ENCODE assay signal across 2 cellular contexts in genomic region chr19:10908380-10908960, GRCh38.
A peak's percentile ranks its signal among the peaks of the same experiment; 100 is the strongest.
TF ChIP-seq lines count a peak whose summit lies in the region.

No MANE protein-coding gene starts in this region.

TF ChIP-seq in HepG2, 621 proteins besides CTCF, POLR2A, EP300 and RAD21:
- TF ChIP-seq KMT2A (CRISPR knock-in tag; IDR thresholded peaks at IDR 0.05) (no peak), ZNF629 (CRISPR knock-in tag; conservative IDR thresholded peaks at IDR 0.05) (peak; percentile 95), ZNF44 (CRISPR knock-in tag; IDR thresholded peaks at IDR 0.05) (no peak), TOE1 (CRISPR knock-in tag; IDR thresholded peaks at IDR 0.05) (no peak), ZNF768 (CRISPR knock-in tag; IDR thresholded peaks at IDR 0.05) (peak; percentile 95), KDM1A (CRISPR knock-in tag; IDR thresholded peaks at IDR 0.05) (0 out of 2 replicates have a peak, but pooled peaks have one; percentile 38), CHD4 (IDR thresholded peaks at IDR 0.05; ENCODE audit: borderline replicate concordance, low read length) (peak; percentile 80; the same call in 1 of the 2 replicates), ZMYM3 (CRISPR knock-in tag; IDR thresholded peaks at IDR 0.05) (peak; percentile 70; the same call in 1 of the 2 replicates)

TF ChIP-seq in K562, 482 proteins besides CTCF, POLR2A, EP300 and RAD21 (continues in another document):
- TF ChIP-seq NFIX (CRISPR knock-in tag; IDR thresholded peaks at IDR 0.05; ENCODE audit: low read depth) (no peak), SREBF1 (IDR thresholded peaks at IDR 0.05; ENCODE audit: borderline replicate concordance, low read depth, low read length) (no peak), FOXK2 (conservative IDR thresholded peaks at IDR 0.05 in 1 of 2, IDR thresholded peaks at IDR 0.05 in 1 of 2; ENCODE audit: low read depth in 2 of 2) (no peak), KAT2B (IDR thresholded peaks at IDR 0.05; ENCODE audit: low read depth, low read length) (no peak), SRSF7 (optimal IDR thresholded peaks at IDR 0.05; ENCODE audit: low read depth, low read length) (no peak), MTA2 (IDR thresholded peaks at IDR 0.05; ENCODE audit: low read depth) (no peak), PHB2 (IDR thresholded peaks at IDR 0.05; ENCODE audit: low read depth) (no peak), ZNF217 (CRISPR knock-in tag; IDR thresholded peaks at IDR 0.05) (no peak), CBX1 (IDR thresholded peaks at IDR 0.05; ENCODE audit: low read depth) (peak; percentile 95), KLF13 (tag; IDR thresholded peaks at IDR 0.05; ENCODE audit: borderline replicate concordance, low read depth) (no peak), ZBTB26 (CRISPR knock-in tag; IDR thresholded peaks at IDR 0.05) (no peak), RCOR1 (IDR thresholded peaks at IDR 0.05; ENCODE audit: borderline replicate concordance in 1 of 2, low read depth in 2 of 2, low read length in 2 of 2) (peak in 1 of 2 experiments; percentile 90; a peak in 2 of 4 replicates), ELF1 (tag; IDR thresholded peaks at IDR 0.05) (no peak), RBM17 (IDR thresholded peaks at IDR 0.05; ENCODE audit: borderline replicate concordance, low read depth, low read length) (no peak), RFX1 (IDR thresholded peaks at IDR 0.05) (no peak), KDM4B (IDR thresholded peaks at IDR 0.05; ENCODE audit: borderline replicate concordance in 2 of 2, low read depth in 1 of 2) (no peak), SAFB (IDR thresholded peaks at IDR 0.05; ENCODE audit: borderline replicate concordance, low read depth, low read length) (no peak), ZNF449 (CRISPR knock-in tag; IDR thresholded peaks at IDR 0.05) (no peak), MYC (IDR thresholded peaks at IDR 0.05; ENCODE audit: low read depth, low read length) (no peak), MYC (CRISPR knock-in tag; IDR thresholded peaks at IDR 0.05; ENCODE audit: borderline replicate concordance, low read depth) (no peak), GABPA (tag; conservative IDR thresholded peaks at IDR 0.05; ENCODE audit: low read depth) (no peak), TRIM24 (IDR thresholded peaks at IDR 0.05) (no peak), SMARCA5 (IDR thresholded peaks at IDR 0.05) (peak; percentile 93), ELK1 (CRISPR knock-in tag; IDR thresholded peaks at IDR 0.05) (no peak), ZNF695 (CRISPR knock-in tag; IDR thresholded peaks at IDR 0.05) (no peak), ZEB2 (IDR thresholded peaks at IDR 0.05) (no peak), ZHX1 (conservative IDR thresholded peaks at IDR 0.05; ENCODE audit: low read length) (no peak), E2F3 (CRISPR knock-in tag; IDR thresholded peaks at IDR 0.05) (no peak), ZNF583 (CRISPR knock-in tag; IDR thresholded peaks at IDR 0.05) (no peak), HINFP (tag; conservative IDR thresholded peaks at IDR 0.05; ENCODE audit: low read depth) (no peak), ZNF655 (CRISPR knock-in tag; IDR thresholded peaks at IDR 0.05) (no peak), JUNB (CRISPR knock-in tag; conservative IDR thresholded peaks at IDR 0.05) (no peak), HLTF (IDR thresholded peaks at IDR 0.05) (no peak), ZNF644 (tag; IDR thresholded peaks at IDR 0.05; ENCODE audit: low read depth) (no peak), MCM3 (IDR thresholded peaks at IDR 0.05) (no peak), KDM1A (IDR thresholded peaks at IDR 0.05) (peak; percentile 71 to 91)
- TF ChIP-seq, protein P1, sequence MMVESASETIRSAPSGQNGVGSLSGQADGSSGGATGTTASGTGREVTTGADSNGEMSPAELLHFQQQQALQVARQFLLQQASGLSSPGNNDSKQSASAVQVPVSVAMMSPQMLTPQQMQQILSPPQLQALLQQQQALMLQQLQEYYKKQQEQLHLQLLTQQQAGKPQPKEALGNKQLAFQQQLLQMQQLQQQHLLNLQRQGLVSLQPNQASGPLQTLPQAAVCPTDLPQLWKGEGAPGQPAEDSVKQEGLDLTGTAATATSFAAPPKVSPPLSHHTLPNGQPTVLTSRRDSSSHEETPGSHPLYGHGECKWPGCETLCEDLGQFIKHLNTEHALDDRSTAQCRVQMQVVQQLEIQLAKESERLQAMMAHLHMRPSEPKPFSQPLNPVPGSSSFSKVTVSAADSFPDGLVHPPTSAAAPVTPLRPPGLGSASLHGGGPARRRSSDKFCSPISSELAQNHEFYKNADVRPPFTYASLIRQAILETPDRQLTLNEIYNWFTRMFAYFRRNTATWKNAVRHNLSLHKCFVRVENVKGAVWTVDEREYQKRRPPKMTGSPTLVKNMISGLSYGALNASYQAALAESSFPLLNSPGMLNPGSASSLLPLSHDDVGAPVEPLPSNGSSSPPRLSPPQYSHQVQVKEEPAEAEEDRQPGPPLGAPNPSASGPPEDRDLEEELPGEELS (CRISPR knock-in tag; IDR thresholded peaks at IDR 0.05; ENCODE audit: borderline replicate concordance) = 0 out of 2 replicates have a peak, but pooled peaks have one; percentile 33
- TF ChIP-seq, protein P2, sequence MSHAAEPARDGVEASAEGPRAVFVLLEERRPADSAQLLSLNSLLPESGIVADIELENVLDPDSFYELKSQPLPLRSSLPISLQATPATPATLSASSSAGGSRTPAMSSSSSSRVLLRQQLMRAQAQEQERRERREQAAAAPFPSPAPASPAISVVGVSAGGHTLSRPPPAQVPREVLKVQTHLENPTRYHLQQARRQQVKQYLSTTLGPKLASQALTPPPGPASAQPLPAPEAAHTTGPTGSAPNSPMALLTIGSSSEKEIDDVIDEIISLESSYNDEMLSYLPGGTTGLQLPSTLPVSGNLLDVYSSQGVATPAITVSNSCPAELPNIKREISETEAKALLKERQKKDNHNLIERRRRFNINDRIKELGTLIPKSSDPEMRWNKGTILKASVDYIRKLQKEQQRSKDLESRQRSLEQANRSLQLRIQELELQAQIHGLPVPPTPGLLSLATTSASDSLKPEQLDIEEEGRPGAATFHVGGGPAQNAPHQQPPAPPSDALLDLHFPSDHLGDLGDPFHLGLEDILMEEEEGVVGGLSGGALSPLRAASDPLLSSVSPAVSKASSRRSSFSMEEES (CRISPR knock-in tag; IDR thresholded peaks at IDR 0.05) = no peak
- TF ChIP-seq, protein P3, sequence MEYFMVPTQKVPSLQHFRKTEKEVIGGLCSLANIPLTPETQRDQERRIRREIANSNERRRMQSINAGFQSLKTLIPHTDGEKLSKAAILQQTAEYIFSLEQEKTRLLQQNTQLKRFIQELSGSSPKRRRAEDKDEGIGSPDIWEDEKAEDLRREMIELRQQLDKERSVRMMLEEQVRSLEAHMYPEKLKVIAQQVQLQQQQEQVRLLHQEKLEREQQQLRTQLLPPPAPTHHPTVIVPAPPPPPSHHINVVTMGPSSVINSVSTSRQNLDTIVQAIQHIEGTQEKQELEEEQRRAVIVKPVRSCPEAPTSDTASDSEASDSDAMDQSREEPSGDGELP (CRISPR knock-in tag; IDR thresholded peaks at IDR 0.05; ENCODE audit: borderline replicate concordance) = 0 out of 2 replicates have a peak, but pooled peaks have one; percentile 12
- TF ChIP-seq, protein P4, sequence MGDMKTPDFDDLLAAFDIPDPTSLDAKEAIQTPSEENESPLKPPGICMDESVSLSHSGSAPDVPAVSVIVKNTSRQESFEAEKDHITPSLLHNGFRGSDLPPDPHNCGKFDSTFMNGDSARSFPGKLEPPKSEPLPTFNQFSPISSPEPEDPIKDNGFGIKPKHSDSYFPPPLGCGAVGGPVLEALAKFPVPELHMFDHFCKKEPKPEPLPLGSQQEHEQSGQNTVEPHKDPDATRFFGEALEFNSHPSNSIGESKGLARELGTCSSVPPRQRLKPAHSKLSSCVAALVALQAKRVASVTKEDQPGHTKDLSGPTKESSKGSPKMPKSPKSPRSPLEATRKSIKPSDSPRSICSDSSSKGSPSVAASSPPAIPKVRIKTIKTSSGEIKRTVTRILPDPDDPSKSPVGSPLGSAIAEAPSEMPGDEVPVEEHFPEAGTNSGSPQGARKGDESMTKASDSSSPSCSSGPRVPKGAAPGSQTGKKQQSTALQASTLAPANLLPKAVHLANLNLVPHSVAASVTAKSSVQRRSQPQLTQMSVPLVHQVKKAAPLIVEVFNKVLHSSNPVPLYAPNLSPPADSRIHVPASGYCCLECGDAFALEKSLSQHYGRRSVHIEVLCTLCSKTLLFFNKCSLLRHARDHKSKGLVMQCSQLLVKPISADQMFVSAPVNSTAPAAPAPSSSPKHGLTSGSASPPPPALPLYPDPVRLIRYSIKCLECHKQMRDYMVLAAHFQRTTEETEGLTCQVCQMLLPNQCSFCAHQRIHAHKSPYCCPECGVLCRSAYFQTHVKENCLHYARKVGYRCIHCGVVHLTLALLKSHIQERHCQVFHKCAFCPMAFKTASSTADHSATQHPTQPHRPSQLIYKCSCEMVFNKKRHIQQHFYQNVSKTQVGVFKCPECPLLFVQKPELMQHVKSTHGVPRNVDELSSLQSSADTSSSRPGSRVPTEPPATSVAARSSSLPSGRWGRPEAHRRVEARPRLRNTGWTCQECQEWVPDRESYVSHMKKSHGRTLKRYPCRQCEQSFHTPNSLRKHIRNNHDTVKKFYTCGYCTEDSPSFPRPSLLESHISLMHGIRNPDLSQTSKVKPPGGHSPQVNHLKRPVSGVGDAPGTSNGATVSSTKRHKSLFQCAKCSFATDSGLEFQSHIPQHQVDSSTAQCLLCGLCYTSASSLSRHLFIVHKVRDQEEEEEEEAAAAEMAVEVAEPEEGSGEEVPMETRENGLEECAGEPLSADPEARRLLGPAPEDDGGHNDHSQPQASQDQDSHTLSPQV (IDR thresholded peaks at IDR 0.05) = no peak
- TF ChIP-seq, protein P5, sequence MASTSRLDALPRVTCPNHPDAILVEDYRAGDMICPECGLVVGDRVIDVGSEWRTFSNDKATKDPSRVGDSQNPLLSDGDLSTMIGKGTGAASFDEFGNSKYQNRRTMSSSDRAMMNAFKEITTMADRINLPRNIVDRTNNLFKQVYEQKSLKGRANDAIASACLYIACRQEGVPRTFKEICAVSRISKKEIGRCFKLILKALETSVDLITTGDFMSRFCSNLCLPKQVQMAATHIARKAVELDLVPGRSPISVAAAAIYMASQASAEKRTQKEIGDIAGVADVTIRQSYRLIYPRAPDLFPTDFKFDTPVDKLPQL (IDR thresholded peaks at IDR 0.05; ENCODE audit: extremely low read depth, insufficient read length) = no peak
